ENCODE assay signal across 8 cellular contexts in genomic region chr20:54983394-54984103, GRCh38.
DNase-seq lines count a peak whose midpoint lies in the region; ATAC-seq and TF ChIP-seq lines count a peak whose summit lies in the region.
"Not testable (repeated sequence)": the region's sequence is repeated elsewhere in the genome, so short reads cannot be mapped to it uniquely, and the experiment has no call there.

No MANE protein-coding gene starts in this region.

- H3K23ac ChIP-seq in mesenchymal stem cell (ENCODE audit: low read length in 2 of 2): not testable (repeated sequence)

- H3K14ac ChIP-seq in mesenchymal stem cell (ENCODE audit: low read length in 2 of 2): not testable (repeated sequence)

- H2AFZ ChIP-seq in mesenchymal stem cell (ENCODE audit: low read depth, low read length): not testable (repeated sequence)

- H3K27ac ChIP-seq in 22Rv1 (peak overlapping the region; percentile 98), VCaP (peak overlapping the region; percentile 93), mesenchymal stem cell (ENCODE audit: low read length, poor library complexity, severe bottlenecking) (peak overlapping the region; percentile 99), prostate gland (peak overlapping the region; percentile 65 to 77)

- 75% methylated on average over 4 of the region's 11 CpGs for WGBS in mesenchymal stem cell
- 25% methylated on average over 11 of the region's 11 CpGs for WGBS in prostate gland

- not testable (repeated sequence) for H3K9ac ChIP-seq in mesenchymal stem cell (ENCODE audit: low read length)

- not testable (repeated sequence) for H2BK12ac ChIP-seq in mesenchymal stem cell (ENCODE audit: low read length in 2 of 2)

- peak overlapping the region; percentile 98 for H2BK5ac ChIP-seq in mesenchymal stem cell (ENCODE audit: low read depth, low read length, poor library complexity, severe bottlenecking)

- H2BK120ac ChIP-seq in mesenchymal stem cell (ENCODE audit: low read depth, low read length): not testable (repeated sequence)

- H2AK5ac ChIP-seq in mesenchymal stem cell (ENCODE audit: low read length, severe bottlenecking): not testable (repeated sequence)

- DNase-seq in GM06990 (ENCODE audit: extremely low read depth, insufficient read length) (peak; percentile 13), M059J (ENCODE audit: low read depth) (peak; percentile 4), prostate gland (ENCODE audit: low spot score) (peak; percentile 7)
- not testable (repeated sequence) for DNase-seq in glutamatergic neuron, mesenchymal stem cell

- TF ChIP-seq POLR2A in prostate gland (IDR thresholded peaks at IDR 0.05): not testable (repeated sequence)

- not testable (repeated sequence) for H3K36me3 Mint-ChIP-seq in glutamatergic neuron (ENCODE audit: unreplicated experiment)

- H3K27ac Mint-ChIP-seq in glutamatergic neuron (ENCODE audit: unreplicated experiment): peak overlapping the region; percentile 52

- not testable (repeated sequence) for H3K18ac ChIP-seq in mesenchymal stem cell (ENCODE audit: low read depth in 1 of 2, low read length in 2 of 2)

- not testable (repeated sequence) for H3K4me3 ChIP-seq in GM06990 (replicated peaks; ENCODE audit: low read depth, low read length); mesenchymal stem cell (ENCODE audit: insufficient read depth in 1 of 2, low read depth in 1 of 2, low read length in 2 of 2); prostate gland

- H3K4me2 ChIP-seq in mesenchymal stem cell (ENCODE audit: low read length, poor library complexity, severe bottlenecking): peak overlapping the region; percentile 25

- peak; percentile 44 for ATAC-seq in GM19463 (IDR thresholded peaks at IDR 0.05; ENCODE audit: unreplicated experiment)

- intact Hi-C loops in prostate gland (cut with DNase I): loop anchor here (10.0 kb wide), 1 partner anchor 991 kb away; no protein-coding TSS in a partner anchor

- H4K8ac ChIP-seq in mesenchymal stem cell (ENCODE audit: low read length): not testable (repeated sequence)

- H3K4ac ChIP-seq in mesenchymal stem cell (ENCODE audit: low read depth in 1 of 2, low read length in 2 of 2): not testable (repeated sequence)

- not testable (repeated sequence) for H3K27me3 Mint-ChIP-seq in glutamatergic neuron (ENCODE audit: unreplicated experiment)

- H3K4me1 ChIP-seq in mesenchymal stem cell (ENCODE audit: control insufficient read depth, insufficient read depth, low read depth, low read length); prostate gland (replicated peaks): not testable (repeated sequence)

- H2BK15ac ChIP-seq in mesenchymal stem cell (ENCODE audit: low read depth, poor library complexity, severe bottlenecking): not testable (repeated sequence)

- H3K36me3 ChIP-seq in GM06990 (ENCODE audit: control insufficient read depth, insufficient read depth, low read length); mesenchymal stem cell (ENCODE audit: control insufficient read depth in 1 of 2, insufficient read depth in 2 of 2, low read depth in 1 of 2, low read length in 2 of 2); prostate gland: not testable (repeated sequence)

- not testable (repeated sequence) for H3K9me3 Mint-ChIP-seq in glutamatergic neuron (ENCODE audit: unreplicated experiment)

- H3K27me3 ChIP-seq in GM06990 (replicated peaks; ENCODE audit: control insufficient read depth, insufficient read depth, low read length); mesenchymal stem cell (ENCODE audit: control insufficient read depth in 1 of 2, insufficient read depth in 1 of 2, low read length in 2 of 2); prostate gland (replicated peaks; ENCODE audit: insufficient read depth): not testable (repeated sequence)

- TF ChIP-seq CTCF in 22Rv1 (IDR thresholded peaks at IDR 0.05); GM06990 (IDR thresholded peaks at IDR 0.05; ENCODE audit: insufficient read depth, low read length, poor library complexity, severe bottlenecking); VCaP (conservative IDR thresholded peaks at IDR 0.05); glutamatergic neuron (IDR thresholded peaks at IDR 0.05; ENCODE audit: partially characterized antibody, unreplicated experiment); prostate gland (IDR thresholded peaks at IDR 0.05): not testable (repeated sequence)

- H4K91ac ChIP-seq in mesenchymal stem cell (ENCODE audit: low read length): not testable (repeated sequence)

- not testable (repeated sequence) for H3K79me1 ChIP-seq in mesenchymal stem cell (replicated peaks; ENCODE audit: low read length, poor library complexity, severe bottlenecking)

- not testable (repeated sequence) for H3K4me1 Mint-ChIP-seq in glutamatergic neuron (ENCODE audit: low read depth, unreplicated experiment)

- not testable (repeated sequence) for H3K9me3 ChIP-seq in mesenchymal stem cell (ENCODE audit: control insufficient read depth, low read length); prostate gland

- H3K4me3 Mint-ChIP-seq in glutamatergic neuron (ENCODE audit: unreplicated experiment): not testable (repeated sequence)
